Comparison of ENCODE assay signal across 8 cellular contexts in genomic region chr18:79644006-79644665, GRCh38. TPM values are rescaled to one million over a fixed set of nuclear protein-coding genes. Genes with fewer than 3 reads are reported as not detected.
A peak's percentile ranks its signal among the peaks of the same experiment; 100 is the strongest.
DNase-seq lines count a peak whose midpoint lies in the region; ATAC-seq and TF ChIP-seq lines count a peak whose summit lies in the region.

No MANE protein-coding gene starts in this region.

- no peaks in the 10 kb centered on the region for H3K9me2 ChIP-seq in OCI-LY7 (ENCODE audit: insufficient read depth, low read length)

- H3K9me3 ChIP-seq in OCI-LY7 (ENCODE audit: low read length) (no peaks in the 10 kb centered on the region), neutrophil (no peaks in the 10 kb centered on the region), testis (no peaks in the 10 kb centered on the region)

- DNase-seq in CD1c-positive myeloid dendritic cell (ENCODE audit: extremely low spot score) (peak; percentile 65), HK-2 (ENCODE audit: unreplicated experiment) (peak; percentile 52), OCI-LY7 (ENCODE audit: low spot score) (peak; percentile 70), fibroblast of peridontal ligament (ENCODE audit: extremely low read depth) (peak; percentile 39), testis (peak; percentile 74)
- peak; percentile 82 for DNase-seq in activated T-cell treated with anti-CD3 and anti-CD28 coated beads, Interleukin-2, amount 50 U/mL, for 24 hours

- peak overlapping the region; percentile 50 for H3K4me3 ChIP-seq in OCI-LY7 (ENCODE audit: low read depth, low read length, poor library complexity, severe bottlenecking)
- no peak overlapping the region for H3K4me3 ChIP-seq in neutrophil (ENCODE audit: low read depth in 1 of 2, low read length in 1 of 2)
- H3K4me3 ChIP-seq in testis, result no peak overlapping the region

- peak; percentile 79 for ATAC-seq in GM19397 (IDR thresholded peaks at IDR 0.05; ENCODE audit: unreplicated experiment)

- H3K4me1 Mint-ChIP-seq in activated T-cell treated with anti-CD3 and anti-CD28 coated beads, Interleukin-2, amount 50 U/mL, for 24 hours (ENCODE audit: low read depth), result peaks cover 11% of the 10 kb centered on the region

- intact Hi-C loops in OCI-LY7 (cut with micrococcal nuclease; ENCODE audit: unreplicated experiment), result loop anchor here (1.0 to 2.0 kb wide), 2 partner anchors 117 to 263 kb away; no protein-coding TSS in a partner anchor
- intact Hi-C loops in testis (cut with DNase I; ENCODE audit: low total_unique reads), result loop anchor here (5.0 kb wide), 1 partner anchor 262 kb away; no protein-coding TSS in a partner anchor

- H3K9me3 Mint-ChIP-seq in activated T-cell treated with anti-CD3 and anti-CD28 coated beads, Interleukin-2, amount 50 U/mL, for 24 hours, result no peaks in the 10 kb centered on the region

- TF ChIP-seq CTCF in OCI-LY7 (conservative IDR thresholded peaks at IDR 0.05; ENCODE audit: low read length) (peak; percentile 83), neutrophil (IDR thresholded peaks at IDR 0.05) (peak; percentile 80), testis (IDR thresholded peaks at IDR 0.05) (peak; percentile 72 to 92 (median 83))

- peaks cover 19% of the 10 kb centered on the region for H3K4me1 ChIP-seq in OCI-LY7 (ENCODE audit: insufficient read depth, low read length, poor library complexity, severe bottlenecking)
- peaks cover 17 to 19% of the 10 kb centered on the region in 2 experiments for H3K4me1 ChIP-seq in neutrophil (ENCODE audit: control insufficient read depth in 1 of 2, insufficient read depth in 1 of 2, low read depth in 1 of 2, low read length in 1 of 2)
- no peaks in the 10 kb centered on the region for H3K4me1 ChIP-seq in testis

- POLR2A ChIA-PET in OCI-LY7 (lab: Charles Lee), result no interaction called here

- CTCF ChIA-PET in OCI-LY7 (lab: Charles Lee; ENCODE audit: unreplicated experiment), result no interaction called here

- H3K36me3 ChIP-seq in OCI-LY7 (ENCODE audit: insufficient read depth, low read length), result no peaks in the 10 kb centered on the region
- H3K36me3 ChIP-seq in neutrophil, result no peaks in the 10 kb centered on the region
- H3K36me3 ChIP-seq in testis (ENCODE audit: low read depth, missing control alignments), result no peaks in the 10 kb centered on the region

- peaks cover 11% of the 10 kb centered on the region for H3K27me3 Mint-ChIP-seq in activated T-cell treated with anti-CD3 and anti-CD28 coated beads, Interleukin-2, amount 50 U/mL, for 24 hours

- no peak overlapping the region for H3K27ac ChIP-seq in OCI-LY7 (ENCODE audit: low read depth, low read length, poor library complexity, severe bottlenecking)
- no peak overlapping the region for H3K27ac ChIP-seq in neutrophil
- H3K27ac ChIP-seq in testis, result no peak overlapping the region

- peak overlapping the region; percentile 58 for H3K4me2 ChIP-seq in OCI-LY7 (ENCODE audit: low read length)

- no TSS peak for BruUV-seq in OCI-LY7 (replicated peaks; lab: Mats Ljungman, UMichigan)

- H2AFZ ChIP-seq in OCI-LY7 (ENCODE audit: low read length), result peak overlapping the region; percentile 99

- H3K36me3 Mint-ChIP-seq in activated T-cell treated with anti-CD3 and anti-CD28 coated beads, Interleukin-2, amount 50 U/mL, for 24 hours (ENCODE audit: low read depth), result no peaks in the 10 kb centered on the region

- no peak for TF ChIP-seq POLR2A in testis (IDR thresholded peaks at IDR 0.05)

- H4K20me1 ChIP-seq in OCI-LY7 (ENCODE audit: insufficient read depth, low read length), result no peaks in the 10 kb centered on the region

- no peak overlapping the region for H3K4me3 Mint-ChIP-seq in activated T-cell treated with anti-CD3 and anti-CD28 coated beads, Interleukin-2, amount 50 U/mL, for 24 hours

- no peaks in the 10 kb centered on the region for H3K79me2 ChIP-seq in OCI-LY7 (ENCODE audit: insufficient read depth, low read depth, low read length)

- 21 to 25% methylated on average over 22 of the region's 22 CpGs for WGBS in testis, 2 donors

- no peak overlapping the region for H3K27ac Mint-ChIP-seq in activated T-cell treated with anti-CD3 and anti-CD28 coated beads, Interleukin-2, amount 50 U/mL, for 24 hours

- H3K27me3 ChIP-seq in neutrophil (peaks cover 27% of the 10 kb centered on the region), testis (no peaks in the 10 kb centered on the region)

RNA-seq across cellular contexts. Expression of gene CTDP1, which starts 35.5 kb away (rescaled TPM):
- total RNA-seq in OCI-LY7 (2014; rRNA removed; shearing (Covaris generic)), result 9.6 and 11.9 TPM in 2 replicates
- total RNA-seq in OCI-LY7 (2022), result 11.3 and 15.4 TPM in 2 replicates
- total RNA-seq in testis, result 10 to 100 TPM; 41.0 to 47.2 TPM
- 51.0 TPM for polyA plus RNA-seq in testis (ENCODE audit: insufficient read depth, low read depth, low replicate concordance)
